Comparison of ENCODE assay signal across 15 cellular contexts in the genomic region with DNA sequence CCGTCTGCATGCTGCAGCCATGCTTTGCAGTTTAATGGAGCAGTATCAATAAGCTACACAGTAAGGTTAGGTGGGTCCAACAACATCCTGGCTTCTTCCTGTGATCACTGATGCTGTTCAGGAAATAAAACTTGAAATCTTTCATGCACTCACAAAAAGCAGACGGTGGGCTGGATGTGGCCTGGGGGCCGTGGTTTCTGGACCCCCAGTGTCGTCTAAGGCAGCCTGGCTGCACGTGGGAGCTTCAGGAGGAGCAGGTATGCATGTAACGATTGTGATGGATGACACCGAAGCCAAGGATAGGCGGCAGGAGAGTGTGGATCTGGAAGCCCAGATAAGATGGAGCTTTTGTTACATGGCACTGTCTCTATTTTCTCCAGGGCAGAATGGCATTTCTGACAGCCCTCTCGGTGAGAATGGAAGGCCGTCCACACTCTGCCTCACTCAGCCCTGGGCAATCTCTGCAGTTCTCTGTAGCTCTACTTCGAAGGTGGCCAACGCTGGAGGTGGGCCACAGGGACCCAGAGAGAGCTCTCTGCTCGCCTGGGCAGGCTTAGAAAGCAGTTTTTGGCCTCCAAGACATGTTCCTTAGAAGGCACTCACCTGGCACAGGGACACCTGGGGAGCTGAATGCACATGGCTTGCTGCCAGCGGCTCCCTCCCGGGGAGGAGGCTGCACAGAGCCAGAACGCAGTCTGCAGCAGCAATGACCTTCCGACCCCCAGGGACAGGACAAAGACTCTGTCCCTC. TPM values are rescaled to one million over a fixed set of nuclear protein-coding genes. Genes with fewer than 3 reads are reported as not detected.
DNase-seq lines count a peak whose midpoint lies in the region; ATAC-seq and TF ChIP-seq lines count a peak whose summit lies in the region.
"Had no signal": no experiment of that assay in that cellular context is flagged by ENCODE, and none has a peak within 500 bp of the region (broad histone marks: within the 10 kb centered on the region; RNA-seq: fewer than 3 reads in every experiment).

No MANE protein-coding gene starts in this region.

- H3K27me3 ChIP-seq in heart left ventricle: no peaks in the 10 kb centered on the region
- H3K27me3 ChIP-seq in esophagus squamous epithelium: peaks cover 0 to 49% (median 0%) of the 10 kb centered on the region in 4 donors
- H3K27me3 ChIP-seq: BLaER1 treated with 17β-estradiol and CSF1 and Interleukin-3, amounts not matched to agents 10 nM and 100 nM had no signal

- no peak overlapping the region for H3K27ac Mint-ChIP-seq in chondrocyte (ENCODE audit: unreplicated experiment)
- H3K27ac Mint-ChIP-seq in stimulated activated naive B cell treated with anti-CD40 and anti-IgM and Interleukin-4, amounts not matched to agents 10 μg/mL and 1 μg/mL and 100 μg/mL, for 72 hours: peak overlapping the region; percentile 56

- no peaks in the 10 kb centered on the region for H3K9me3 Mint-ChIP-seq in chondrocyte (ENCODE audit: low read depth)
- H3K9me3 Mint-ChIP-seq in stimulated activated naive B cell treated with anti-CD40 and anti-IgM and Interleukin-4, amounts not matched to agents 10 μg/mL and 1 μg/mL and 100 μg/mL, for 72 hours: no peaks in the 10 kb centered on the region

- H3K9me3 ChIP-seq in heart left ventricle: no peaks in the 10 kb centered on the region
- H3K9me3 ChIP-seq in esophagus squamous epithelium: no peaks in the 10 kb centered on the region
- H3K9me3 ChIP-seq: BLaER1 treated with 17β-estradiol and CSF1 and Interleukin-3, amounts not matched to agents 10 nM and 100 nM had no signal

- H3K27ac ChIP-seq in heart left ventricle (no peak overlapping the region), esophagus squamous epithelium (no peak overlapping the region)
- H3K27ac ChIP-seq: BLaER1 treated with 17β-estradiol and CSF1 and Interleukin-3, amounts not matched to agents 10 nM and 100 nM; RWPE1 had no signal

- no peak overlapping the region for H3K4me3 ChIP-seq in heart left ventricle
- no peak overlapping the region for H3K4me3 ChIP-seq in esophagus squamous epithelium
- H3K4me3 ChIP-seq: BLaER1 treated with 17β-estradiol and CSF1 and Interleukin-3, amounts not matched to agents 10 nM and 100 nM had no signal

- peaks cover 58% of the 10 kb centered on the region for H3K27me3 Mint-ChIP-seq in chondrocyte (ENCODE audit: low read depth)
- H3K27me3 Mint-ChIP-seq in stimulated activated naive B cell treated with anti-CD40 and anti-IgM and Interleukin-4, amounts not matched to agents 10 μg/mL and 1 μg/mL and 100 μg/mL, for 72 hours: no peaks in the 10 kb centered on the region

- DNase-seq in NCI-H1105 (lab: John Stamatoyannopoulos, UW) (peak; percentile 0), NCI-H1105 treated with DMSO at 0.1 percent for 48 hours (lab: John Stamatoyannopoulos, UW) (no peak), Right ventricle myocardium inferior (ENCODE audit: missing footprints) (peak; percentile 17), heart left ventricle (no peak), chondrocyte (ENCODE audit: low spot score) (peak; percentile 41), esophagus squamous epithelium (lab: John Stamatoyannopoulos, UW) (no peak), left lobe of liver (ENCODE audit: low spot score) (no peak)
- no peak for DNase-seq in stimulated activated naive B cell treated with anti-CD40 and anti-IgM and Interleukin-4, amounts not matched to agents 10 μg/mL and 1 μg/mL and 100 μg/mL, for 72 hours
- DNase-seq: 8988T, DMS153, HCEC 1CT, NCI-H1436 treated with DMSO at 0.1 percent for 48 hours, NCI-H510A treated with DMSO at 0.1 percent for 48 hours had no signal

- no peak overlapping the region for H3K4me3 Mint-ChIP-seq in chondrocyte (ENCODE audit: unreplicated experiment)
- no peak overlapping the region for H3K4me3 Mint-ChIP-seq in stimulated activated naive B cell treated with anti-CD40 and anti-IgM and Interleukin-4, amounts not matched to agents 10 μg/mL and 1 μg/mL and 100 μg/mL, for 72 hours

- H3K36me3 Mint-ChIP-seq in chondrocyte (ENCODE audit: low read depth): no peaks in the 10 kb centered on the region
- H3K36me3 Mint-ChIP-seq in stimulated activated naive B cell treated with anti-CD40 and anti-IgM and Interleukin-4, amounts not matched to agents 10 μg/mL and 1 μg/mL and 100 μg/mL, for 72 hours: no peaks in the 10 kb centered on the region

- H3K4me1 ChIP-seq in heart left ventricle: no peaks in the 10 kb centered on the region
- H3K4me1 ChIP-seq in esophagus squamous epithelium: no peaks in the 10 kb centered on the region

- no peak for TF ChIP-seq POLR2A in heart left ventricle (IDR thresholded peaks at IDR 0.05)
- TF ChIP-seq POLR2A in esophagus squamous epithelium (IDR thresholded peaks at IDR 0.05): no peak

- H3K36me3 ChIP-seq in heart left ventricle (no peaks in the 10 kb centered on the region), esophagus squamous epithelium (no peaks in the 10 kb centered on the region)
- H3K36me3 ChIP-seq: BLaER1 treated with 17β-estradiol and CSF1 and Interleukin-3, amounts not matched to agents 10 nM and 100 nM had no signal

- WGBS in heart left ventricle, 4 donors: 56 to 60% (median 58%) methylated on average over 13 to 17 of the region's 17 CpGs
- WGBS in esophagus squamous epithelium, 2 donors: 36 to 38% methylated on average over 5 to 13 of the region's 17 CpGs

- no peak for ATAC-seq in Right ventricle myocardium inferior
- ATAC-seq in heart left ventricle: no peak
- ATAC-seq in stimulated activated naive B cell treated with anti-CD40 and anti-IgM and Interleukin-4, amounts not matched to agents 10 μg/mL and 1 μg/mL and 100 μg/mL, for 72 hours (replicated peaks): no peak
- ATAC-seq in left lobe of liver: no peak

- TF ChIP-seq CTCF in heart left ventricle (IDR thresholded peaks at IDR 0.05): no peak
- TF ChIP-seq CTCF in chondrocyte (IDR thresholded peaks at IDR 0.05): no peak
- no peak for TF ChIP-seq CTCF in esophagus squamous epithelium (IDR thresholded peaks at IDR 0.05)

- intact Hi-C loops in Right ventricle myocardium inferior (cut with DNase I) (no loop called here), heart left ventricle (cut with DNase I) (no loop called here), esophagus squamous epithelium (cut with DNase I) (no loop called here)

- H3K4me1 Mint-ChIP-seq in chondrocyte (ENCODE audit: low read depth): no peaks in the 10 kb centered on the region
- peaks cover 18 to 22% of the 10 kb centered on the region in 2 donors for H3K4me1 Mint-ChIP-seq in stimulated activated naive B cell treated with anti-CD40 and anti-IgM and Interleukin-4, amounts not matched to agents 10 μg/mL and 1 μg/mL and 100 μg/mL, for 72 hours

RNA-seq across cellular contexts. Expression of gene IQSEC1, which starts 46.4 kb away (rescaled TPM):
- 81.2 TPM for total RNA-seq in Right ventricle myocardium inferior
- 10 to 100 TPM; 44.2 to 79.1 (median 64.5) TPM for total RNA-seq in heart left ventricle
- polyA plus RNA-seq in heart left ventricle: 10 to 100 TPM; 28.8 to 31.7 TPM
- total RNA-seq in chondrocyte: 37.2 to 43.3 TPM (median 38.2 TPM) in 3 replicates
- 10 to 100 TPM in 2 of 4 donors, 1 to 10 TPM in 2; 7.3 to 27.1 (median 10.7) TPM for total RNA-seq in esophagus squamous epithelium
- total RNA-seq in left lobe of liver: 58.7 TPM

Comparison
In these comparisons a context has a peak if more than half of its experiments do, and no peak if none do; other contexts are left out.
1. DNase-seq: peak in NCI-H1105 (single experiment), Right ventricle myocardium inferior (single experiment) and chondrocyte (single experiment); none in NCI-H1105 treated with DMSO at 0.1 percent for 48 hours (single experiment), heart left ventricle (0 of 5), stimulated activated naive B cell treated with anti-CD40 and anti-IgM and Interleukin-4, amounts not matched to agents 10 μg/mL and 1 μg/mL and 100 μg/mL, for 72 hours (single experiment), esophagus squamous epithelium (single experiment) and left lobe of liver (single experiment).